Comparison of ENCODE assay signal across 11 cellular contexts in genomic region chr2:12606472-12607000, GRCh38.
A peak's percentile ranks its signal among the peaks of the same experiment; 100 is the strongest.
DNase-seq lines count a peak whose midpoint lies in the region; ATAC-seq and TF ChIP-seq lines count a peak whose summit lies in the region.
"Had no signal": no experiment of that assay in that cellular context is flagged by ENCODE, and none has a peak within 500 bp of the region (broad histone marks: within the 10 kb centered on the region; RNA-seq: fewer than 3 reads in every experiment).

No MANE protein-coding gene starts in this region.

- no peak overlapping the region for H3K4me3 ChIP-seq in left ventricle myocardium inferior
- no peak overlapping the region for H3K4me3 ChIP-seq in lower leg skin (ENCODE audit: low read depth, poor library complexity, severe bottlenecking)
- H3K4me3 ChIP-seq: A549 had no signal

- peaks cover 14% of the 10 kb centered on the region for H3K4me1 Mint-ChIP-seq in activated CD8-positive, alpha-beta T cell treated with anti-CD3 and anti-CD28 coated beads for 36 hours (ENCODE audit: low read depth)
- peaks cover 4% of the 10 kb centered on the region for H3K4me1 Mint-ChIP-seq in activated CD8-positive, alpha-beta T cell treated with anti-CD3 and anti-CD28 coated beads, Interleukin-2, amount 10 ng/mL, durations not matched to agents 7 days and 5 days (ENCODE audit: low read depth)
- H3K4me1 Mint-ChIP-seq in WTC11, result peaks cover 17% of the 10 kb centered on the region
- H3K4me1 Mint-ChIP-seq in stimulated activated effector memory CD8-positive, alpha-beta T cell treated with anti-CD3 and anti-CD28 coated beads, Interleukin-12 subunit alpha, Interleukin-12 subunit beta, amount 100 ng/mL, for 72 hours, result peaks cover 6% of the 10 kb centered on the region

- POLR2A ChIA-PET in activated CD8-positive, alpha-beta T cell treated with anti-CD3 and anti-CD28 coated beads for 36 hours (lab: Charles Lee), result interaction anchor here (1.0 kb wide), 1 partner anchor 14 kb away, joined by 3 read pairs; no protein-coding TSS in a partner anchor
- POLR2A ChIA-PET in activated CD8-positive, alpha-beta T cell treated with anti-CD3 and anti-CD28 coated beads, Interleukin-2, amount 10 ng/mL, durations not matched to agents 7 days and 5 days (lab: Charles Lee), result no interaction called here
- POLR2A ChIA-PET in WTC11 (lab: Charles Lee), result no interaction called here

- ATAC-seq in activated CD8-positive, alpha-beta T cell treated with anti-CD3 and anti-CD28 coated beads for 36 hours, result peak; percentile 45
- no peak for ATAC-seq in activated CD8-positive, alpha-beta T cell treated with anti-CD3 and anti-CD28 coated beads, Interleukin-2, amount 10 ng/mL, durations not matched to agents 7 days and 5 days
- ATAC-seq in WTC11, result peak; percentile 53
- peak; percentile 68 for ATAC-seq in stimulated activated effector memory CD8-positive, alpha-beta T cell treated with anti-CD3 and anti-CD28 coated beads, Interleukin-12 subunit alpha, Interleukin-12 subunit beta, amount 100 ng/mL, for 72 hours
- ATAC-seq: A549 had no signal

- H3K27ac Mint-ChIP-seq in activated CD8-positive, alpha-beta T cell treated with anti-CD3 and anti-CD28 coated beads for 36 hours, result no peak overlapping the region
- H3K27ac Mint-ChIP-seq in activated CD8-positive, alpha-beta T cell treated with anti-CD3 and anti-CD28 coated beads, Interleukin-2, amount 10 ng/mL, durations not matched to agents 7 days and 5 days, result no peak overlapping the region
- H3K27ac Mint-ChIP-seq in WTC11, result no peak overlapping the region
- H3K27ac Mint-ChIP-seq in stimulated activated effector memory CD8-positive, alpha-beta T cell treated with anti-CD3 and anti-CD28 coated beads, Interleukin-12 subunit alpha, Interleukin-12 subunit beta, amount 100 ng/mL, for 72 hours, result no peak overlapping the region
- H3K27ac Mint-ChIP-seq: activated naive CD4-positive, alpha-beta T cell treated with anti-CD3 and anti-CD28 coated beads, Interleukin-2, amount 10 ng/mL, durations not matched to agents 7 days and 5 days had no signal

- H3K27me3 Mint-ChIP-seq in activated CD8-positive, alpha-beta T cell treated with anti-CD3 and anti-CD28 coated beads for 36 hours, result no peaks in the 10 kb centered on the region
- no peaks in the 10 kb centered on the region for H3K27me3 Mint-ChIP-seq in activated CD8-positive, alpha-beta T cell treated with anti-CD3 and anti-CD28 coated beads, Interleukin-2, amount 10 ng/mL, durations not matched to agents 7 days and 5 days (ENCODE audit: low read depth)
- H3K27me3 Mint-ChIP-seq in WTC11 (ENCODE audit: low read depth), result no peaks in the 10 kb centered on the region

- TF ChIP-seq POLR2A in lower leg skin (IDR thresholded peaks at IDR 0.05), result no peak

- no peak for TF ChIP-seq CTCF in activated CD8-positive, alpha-beta T cell treated with anti-CD3 and anti-CD28 coated beads for 36 hours (IDR thresholded peaks at IDR 0.05)
- TF ChIP-seq CTCF in WTC11 (IDR thresholded peaks at IDR 0.05) (no peak), left ventricle myocardium inferior (IDR thresholded peaks at IDR 0.05; ENCODE audit: borderline replicate concordance) (peak; percentile 34), lower leg skin (IDR thresholded peaks at IDR 0.05) (no peak)

- no peak overlapping the region for H3K4me3 Mint-ChIP-seq in activated CD8-positive, alpha-beta T cell treated with anti-CD3 and anti-CD28 coated beads for 36 hours
- no peak overlapping the region for H3K4me3 Mint-ChIP-seq in activated CD8-positive, alpha-beta T cell treated with anti-CD3 and anti-CD28 coated beads, Interleukin-2, amount 10 ng/mL, durations not matched to agents 7 days and 5 days
- no peak overlapping the region for H3K4me3 Mint-ChIP-seq in WTC11
- H3K4me3 Mint-ChIP-seq in stimulated activated effector memory CD8-positive, alpha-beta T cell treated with anti-CD3 and anti-CD28 coated beads, Interleukin-12 subunit alpha, Interleukin-12 subunit beta, amount 100 ng/mL, for 72 hours, result no peak overlapping the region
- H3K4me3 Mint-ChIP-seq: activated naive CD4-positive, alpha-beta T cell treated with anti-CD3 and anti-CD28 coated beads, Interleukin-2, amount 10 ng/mL, durations not matched to agents 7 days and 5 days had no signal

- no peaks in the 10 kb centered on the region for H3K36me3 Mint-ChIP-seq in activated CD8-positive, alpha-beta T cell treated with anti-CD3 and anti-CD28 coated beads for 36 hours (ENCODE audit: low read depth)
- no peaks in the 10 kb centered on the region for H3K36me3 Mint-ChIP-seq in activated CD8-positive, alpha-beta T cell treated with anti-CD3 and anti-CD28 coated beads, Interleukin-2, amount 10 ng/mL, durations not matched to agents 7 days and 5 days (ENCODE audit: low read depth)
- no peaks in the 10 kb centered on the region for H3K36me3 Mint-ChIP-seq in WTC11
- H3K36me3 Mint-ChIP-seq in stimulated activated effector memory CD8-positive, alpha-beta T cell treated with anti-CD3 and anti-CD28 coated beads, Interleukin-12 subunit alpha, Interleukin-12 subunit beta, amount 100 ng/mL, for 72 hours, result no peaks in the 10 kb centered on the region

- peaks cover 7% of the 10 kb centered on the region for H3K9me3 ChIP-seq in left ventricle myocardium inferior (replicated peaks)
- H3K9me3 ChIP-seq: A549 had no signal

- no peaks in the 10 kb centered on the region for H3K27me3 ChIP-seq in left ventricle myocardium inferior (ENCODE audit: low read depth)

- DNase-seq in activated CD8-positive, alpha-beta T cell treated with anti-CD3 and anti-CD28 coated beads for 36 hours, result no peak
- no peak for DNase-seq in activated CD8-positive, alpha-beta T cell treated with anti-CD3 and anti-CD28 coated beads, Interleukin-2, amount 10 ng/mL, durations not matched to agents 7 days and 5 days
- no peak for DNase-seq in WTC11 (ENCODE audit: low spot score)
- DNase-seq in left ventricle myocardium inferior, result no peak
- no peak for DNase-seq in stimulated activated effector memory CD8-positive, alpha-beta T cell treated with anti-CD3 and anti-CD28 coated beads, Interleukin-12 subunit alpha, Interleukin-12 subunit beta, amount 100 ng/mL, for 72 hours (ENCODE audit: low spot score in 2 of 2)
- no peak for DNase-seq in NCI-H1092 (lab: John Stamatoyannopoulos, UW)
- no peak for DNase-seq in cerebellum (ENCODE audit: low spot score)
- DNase-seq in lower leg skin (ENCODE audit: low spot score in 2 of 2), result no peak
- DNase-seq: activated naive CD4-positive, alpha-beta T cell treated with anti-CD3 and anti-CD28 coated beads, Interleukin-2, amount 10 ng/mL, durations not matched to agents 7 days and 5 days; NCI-H774 had no signal

- WGBS in lower leg skin, 2 donors, result 60 to 62% methylated on average over 5 of the region's 5 CpGs

- peaks cover 10% of the 10 kb centered on the region for H3K4me1 ChIP-seq in left ventricle myocardium inferior
- H3K4me1 ChIP-seq: A549 had no signal

- peaks cover 2% of the 10 kb centered on the region for H3K9me3 Mint-ChIP-seq in activated CD8-positive, alpha-beta T cell treated with anti-CD3 and anti-CD28 coated beads for 36 hours
- no peaks in the 10 kb centered on the region for H3K9me3 Mint-ChIP-seq in activated CD8-positive, alpha-beta T cell treated with anti-CD3 and anti-CD28 coated beads, Interleukin-2, amount 10 ng/mL, durations not matched to agents 7 days and 5 days (ENCODE audit: insufficient read depth)
- no peaks in the 10 kb centered on the region for H3K9me3 Mint-ChIP-seq in WTC11
- no peaks in the 10 kb centered on the region for H3K9me3 Mint-ChIP-seq in stimulated activated effector memory CD8-positive, alpha-beta T cell treated with anti-CD3 and anti-CD28 coated beads, Interleukin-12 subunit alpha, Interleukin-12 subunit beta, amount 100 ng/mL, for 72 hours

- CTCF ChIA-PET in activated CD8-positive, alpha-beta T cell treated with anti-CD3 and anti-CD28 coated beads for 36 hours (lab: Charles Lee), result no interaction called here
- CTCF ChIA-PET in activated CD8-positive, alpha-beta T cell treated with anti-CD3 and anti-CD28 coated beads, Interleukin-2, amount 10 ng/mL, durations not matched to agents 7 days and 5 days (lab: Charles Lee), result interaction anchor here (0.9 to 1.4 kb wide), 6 partner anchors 9 to 130 kb away, joined by 3 to 7 read pairs (median 4); partner anchors contain the start of gene TRIB2
- CTCF ChIA-PET in WTC11 (lab: Charles Lee), result interaction anchor here (0.8 to 1.2 kb wide), 2 partner anchors 58 to 110 kb away, joined by 3 to 5 read pairs; partner anchors contain the start of gene TRIB2

- H3K27ac ChIP-seq in left ventricle myocardium inferior (replicated peaks), result no peak overlapping the region
- H3K27ac ChIP-seq: A549 had no signal

- intact Hi-C loops in activated CD8-positive, alpha-beta T cell treated with anti-CD3 and anti-CD28 coated beads for 36 hours (cut with micrococcal nuclease), result no loop called here
- intact Hi-C loops in left ventricle myocardium inferior (cut with micrococcal nuclease), result no loop called here
- intact Hi-C loops in lower leg skin (cut with DNase I; ENCODE audit: low total_unique reads), result no loop called here

- no peaks in the 10 kb centered on the region for H3K36me3 ChIP-seq in left ventricle myocardium inferior

TF ChIP-seq in WTC11, 78 proteins besides CTCF, POLR2A, EP300 and RAD21:
- TF ChIP-seq E2F4 (CRISPR knock-in tag; IDR thresholded peaks at IDR 0.05; ENCODE audit: borderline replicate concordance, low read depth) (no peak), CBFB (CRISPR knock-in tag; IDR thresholded peaks at IDR 0.05; ENCODE audit: low read depth) (no peak)
